Comparison of ENCODE assay signal across 13 cellular contexts in the genomic region with DNA sequence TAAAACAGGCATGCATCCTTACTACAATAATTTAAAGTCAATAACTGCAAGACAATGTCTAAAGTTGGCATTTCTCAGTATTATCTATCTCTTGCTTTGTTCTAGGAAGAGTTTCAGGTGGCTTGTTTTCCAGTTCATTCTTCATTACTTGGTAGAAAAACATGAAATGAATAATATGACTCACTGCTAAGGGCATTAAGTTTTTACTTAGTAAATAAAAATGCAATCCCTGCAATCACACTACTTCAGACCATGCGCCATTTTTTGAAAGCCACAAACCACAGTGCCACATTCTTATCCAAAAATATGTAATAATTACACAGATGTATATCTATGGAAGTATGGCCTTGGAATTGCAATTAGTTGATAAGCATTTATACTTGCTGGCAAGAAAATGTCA. TPM values are rescaled to one million over a fixed set of nuclear protein-coding genes. Genes with fewer than 3 reads are reported as not detected.
DNase-seq lines count a peak whose midpoint lies in the region; ATAC-seq and TF ChIP-seq lines count a peak whose summit lies in the region.
"Had no signal": no experiment of that assay in that cellular context is flagged by ENCODE, and none has a peak within 500 bp of the region (broad histone marks: within the 10 kb centered on the region; RNA-seq: fewer than 3 reads in every experiment).

No MANE protein-coding gene starts in this region.

- no CpG with 5 or more reads among the region's 1 CpG for WGBS in IMR-90 (ENCODE audit: extremely low coverage in 2 of 2, insufficient read length in 1 of 2), 2 experiments
- WGBS in mammary epithelial cell (ENCODE audit: low coverage, missing lambda C conversion rate) = 0% methylated on average over 1 of the region's 1 CpG

- peak overlapping the region; percentile 8 to 49 (median 30) for H3K4me3 Mint-ChIP-seq in CD4-positive, CD25-positive, alpha-beta regulatory T cell
- peak overlapping the region in 9 of 10 donors; percentile 3 to 85 (median 75) for H3K4me3 Mint-ChIP-seq in naive thymus-derived CD8-positive, alpha-beta T cell
- H3K4me3 Mint-ChIP-seq: endodermal cell had no signal

- dilution Hi-C loops in IMR-90 (cut with HindIII; ENCODE audit: low sequenced_read_pairs, unreplicated experiment) = no loop called here
- dilution Hi-C loops in mammary epithelial cell (cut with HindIII; ENCODE audit: low sequenced_read_pairs) = loop anchor here (5.0 kb wide), 1 partner anchor 47 kb away; no protein-coding TSS in a partner anchor

- H3K27me3 ChIP-seq in CD4-positive, CD25-positive, alpha-beta regulatory T cell (ENCODE audit: control insufficient read depth, insufficient read depth, low read length) = no peaks in the 10 kb centered on the region
- no peaks in the 10 kb centered on the region for H3K27me3 ChIP-seq in IMR-90 (ENCODE audit: control insufficient read depth, insufficient read depth, low read length)
- H3K27me3 ChIP-seq in mammary epithelial cell (ENCODE audit: insufficient read depth, low read length) = no peaks in the 10 kb centered on the region

- H2AK5ac ChIP-seq in IMR-90 (ENCODE audit: low read depth, low read length) = no peak overlapping the region

- H3K4me1 ChIP-seq in CD4-positive, CD25-positive, alpha-beta regulatory T cell (ENCODE audit: control insufficient read depth, insufficient read depth, low read length, poor library complexity, severe bottlenecking) = peaks cover 64% of the 10 kb centered on the region
- H3K4me1 ChIP-seq in IMR-90 (ENCODE audit: control insufficient read depth, insufficient read depth, low read length) (peaks cover 39% of the 10 kb centered on the region), mammary epithelial cell (ENCODE audit: insufficient read depth, low read length) (peaks cover 24% of the 10 kb centered on the region)

- TF ChIP-seq RAD21 in IMR-90 (IDR thresholded peaks at IDR 0.05; ENCODE audit: low read length) = no peak

- H3K4me2 ChIP-seq in IMR-90 (ENCODE audit: low read depth, low read length) (peak overlapping the region; percentile 20; the same call in 1 of the 2 replicates), mammary epithelial cell (ENCODE audit: insufficient read depth, low read depth, low read length) (peak overlapping the region; percentile 6)

- no peak overlapping the region for H4K8ac ChIP-seq in IMR-90 (ENCODE audit: low read depth in 2 of 2, low read length in 2 of 2)

- H3K36me3 ChIP-seq in CD4-positive, CD25-positive, alpha-beta regulatory T cell (ENCODE audit: control insufficient read depth, insufficient read depth, low read length) = peaks cover 11% of the 10 kb centered on the region
- H3K36me3 ChIP-seq in IMR-90 (ENCODE audit: control insufficient read depth, insufficient read depth, low read length) (peaks cover 3% of the 10 kb centered on the region; the same call in 1 of the 2 replicates), mammary epithelial cell (ENCODE audit: insufficient read depth, low read length) (no peaks in the 10 kb centered on the region)

- no peaks in the 10 kb centered on the region for H3K9me3 ChIP-seq in CD4-positive, CD25-positive, alpha-beta regulatory T cell (ENCODE audit: control insufficient read depth in 2 of 2, low read length in 2 of 2)
- H3K9me3 ChIP-seq in IMR-90 (ENCODE audit: control insufficient read depth, insufficient read depth, low read length) (no peaks in the 10 kb centered on the region), mammary epithelial cell (replicated peaks; ENCODE audit: insufficient read depth, low read length) (no peaks in the 10 kb centered on the region)

- no peak for TF ChIP-seq POLR2A in IMR-90 (IDR thresholded peaks at IDR 0.05; ENCODE audit: low read depth, low read length)

- BruUV-seq in IMR-90 (replicated peaks; lab: Mats Ljungman, UMichigan) = no TSS peak
- BruUV-seq in mammary epithelial cell (replicated peaks; lab: Mats Ljungman, UMichigan) = no TSS peak

- no peak overlapping the region for H4K5ac ChIP-seq in IMR-90 (ENCODE audit: low read depth, low read length)

- intact Hi-C loops in IMR-90 (cut with micrococcal nuclease) = loop anchor here (5.0 kb wide), 1 partner anchor 47 kb away; no protein-coding TSS in a partner anchor
- intact Hi-C loops in mammary epithelial cell (cut with micrococcal nuclease) = no loop called here

- no peak overlapping the region for H4K91ac ChIP-seq in IMR-90 (ENCODE audit: insufficient read depth, low read depth, low read length)

- H3K79me1 ChIP-seq in IMR-90 (ENCODE audit: low read depth in 1 of 2, low read length in 2 of 2) = peaks cover 54 to 89% of the 10 kb centered on the region in 2 experiments

- H3K9ac ChIP-seq in IMR-90 (ENCODE audit: low read depth, low read length) (no peak overlapping the region), mammary epithelial cell (ENCODE audit: insufficient read depth, low read length) (no peak overlapping the region)

- no peak overlapping the region for H2AFZ ChIP-seq in IMR-90 (replicated peaks; ENCODE audit: low read length, poor library complexity)
- no peak overlapping the region for H2AFZ ChIP-seq in mammary epithelial cell (ENCODE audit: low read depth, low read length)

- peaks cover 44% of the 10 kb centered on the region for H3K9me1 ChIP-seq in IMR-90 (ENCODE audit: insufficient read depth, low read length)

- H3K56ac ChIP-seq in IMR-90 (ENCODE audit: extremely low read depth, insufficient read depth, low read length) = no peak overlapping the region

- no peaks in the 10 kb centered on the region for H3K27me3 Mint-ChIP-seq in CD4-positive, CD25-positive, alpha-beta regulatory T cell
- no peaks in the 10 kb centered on the region for H3K27me3 Mint-ChIP-seq in naive thymus-derived CD8-positive, alpha-beta T cell
- H3K27me3 Mint-ChIP-seq: IgD-negative memory B cell had no signal

- H3K4me3 ChIP-seq in CD4-positive, CD25-positive, alpha-beta regulatory T cell (ENCODE audit: low read depth, low read length) = no peak overlapping the region
- H3K4me3 ChIP-seq in IMR-90 (ENCODE audit: insufficient read depth, low read depth, low read length) = no peak overlapping the region
- H3K4me3 ChIP-seq in mammary epithelial cell (replicated peaks in 1 of 3; ENCODE audit: insufficient read depth in 1 of 3, low read depth in 2 of 3, low read length in 3 of 3) = no peak overlapping the region

- H3K36me3 Mint-ChIP-seq in CD4-positive, CD25-positive, alpha-beta regulatory T cell = peaks cover 18% of the 10 kb centered on the region
- H3K36me3 Mint-ChIP-seq in naive thymus-derived CD8-positive, alpha-beta T cell = peaks cover 0 to 26% (median 6%) of the 10 kb centered on the region in 3 donors

- CTCF ChIA-PET in IMR-90 (lab: Yijun Ruan, JAX) (no interaction called here), mammary epithelial cell (lab: Charles Lee; ENCODE audit: low non-redundant PET) (no interaction called here)

- in situ Hi-C loops in IMR-90 (cut with MboI; ENCODE audit: low sequenced_read_pairs) = no loop called here
- in situ Hi-C loops in mammary epithelial cell (cut with MboI; ENCODE audit: low sequenced_read_pairs in 2 of 2) = no loop called here

- H3K23ac ChIP-seq in IMR-90 (ENCODE audit: low read depth, low read length) = no peak overlapping the region

- POLR2A ChIA-PET in IMR-90 (lab: Charles Lee; ENCODE audit: unreplicated experiment) = no interaction called here
- POLR2A ChIA-PET in naive thymus-derived CD8-positive, alpha-beta T cell (lab: Charles Lee) = no interaction called here

- no peak overlapping the region for H2BK5ac ChIP-seq in IMR-90 (ENCODE audit: low read depth, low read length, poor library complexity, severe bottlenecking)

- no peak overlapping the region for H3K4ac ChIP-seq in IMR-90 (ENCODE audit: low read depth, low read length)

- H3K27ac Mint-ChIP-seq in CD4-positive, CD25-positive, alpha-beta regulatory T cell = peak overlapping the region; percentile 78 to 82 (median 82)
- peak overlapping the region in 6 of 10 donors; percentile 2 to 83 (median 62) for H3K27ac Mint-ChIP-seq in naive thymus-derived CD8-positive, alpha-beta T cell
- H3K27ac Mint-ChIP-seq: IgD-negative memory B cell had no signal

- peak; percentile 53 to 75 for ATAC-seq in CD4-positive, CD25-positive, alpha-beta regulatory T cell (ENCODE audit: low read depth in 2 of 2)
- ATAC-seq in IMR-90 (ENCODE audit: low read depth) (peak; percentile 60), HG02852 (IDR thresholded peaks at IDR 0.05; ENCODE audit: unreplicated experiment) (no peak), GM18858 (IDR thresholded peaks at IDR 0.05; ENCODE audit: unreplicated experiment) (no peak), GM21447 (IDR thresholded peaks at IDR 0.05; ENCODE audit: unreplicated experiment) (no peak)
- no peak for ATAC-seq in naive thymus-derived CD8-positive, alpha-beta T cell
- ATAC-seq: Panc1 had no signal

- H3K9me3 Mint-ChIP-seq in CD4-positive, CD25-positive, alpha-beta regulatory T cell = peaks cover 0 to 1% (median 0%) of the 10 kb centered on the region in 7 donors
- no peaks in the 10 kb centered on the region for H3K9me3 Mint-ChIP-seq in naive thymus-derived CD8-positive, alpha-beta T cell
- H3K9me3 Mint-ChIP-seq: endodermal cell, IgD-negative memory B cell had no signal

- no peak overlapping the region for H2AK9ac ChIP-seq in IMR-90 (replicated peaks; ENCODE audit: low read depth, low read length, poor library complexity)

- H3K14ac ChIP-seq in IMR-90 (replicated peaks; ENCODE audit: low read depth, low read length) = no peak overlapping the region

- no peak overlapping the region for H2BK20ac ChIP-seq in IMR-90 (ENCODE audit: low read depth, low read length)

- no peak overlapping the region for H2BK15ac ChIP-seq in IMR-90 (ENCODE audit: low read depth, low read length)

- no peak for TF ChIP-seq CTCF in IMR-90 (conservative IDR thresholded peaks at IDR 0.05; ENCODE audit: low read depth, low read length)
- TF ChIP-seq CTCF in mammary epithelial cell (conservative IDR thresholded peaks at IDR 0.05 in 1 of 2, IDR thresholded peaks at IDR 0.05 in 1 of 2; ENCODE audit: extremely low read depth in 1 of 2, insufficient read depth in 1 of 2, low read depth in 1 of 2, low read length in 2 of 2) = no peak

- peaks cover 97% of the 10 kb centered on the region for H4K20me1 ChIP-seq in IMR-90 (ENCODE audit: insufficient read depth, low read length)
- H4K20me1 ChIP-seq in mammary epithelial cell (ENCODE audit: insufficient read depth, low read length) = peaks cover 30% of the 10 kb centered on the region

- H3K27ac ChIP-seq in CD4-positive, CD25-positive, alpha-beta regulatory T cell (ENCODE audit: insufficient read depth, low read length, poor library complexity, severe bottlenecking) = no peak overlapping the region
- H3K27ac ChIP-seq in IMR-90 (ENCODE audit: insufficient read depth, low read length) (no peak overlapping the region), mammary epithelial cell (ENCODE audit: insufficient read depth, low read depth, low read length) (no peak overlapping the region)

- peak in 1 of 3 donors; percentile 74 for DNase-seq in CD4-positive, CD25-positive, alpha-beta regulatory T cell
- DNase-seq in IMR-90 (peak; percentile 45), mammary epithelial cell (peak; percentile 35), COLO668 (lab: John Stamatoyannopoulos, UW; ENCODE audit: unreplicated experiment) (no peak)
- DNase-seq in naive thymus-derived CD8-positive, alpha-beta T cell = no peak
- DNase-seq: activated gamma-delta T cell treated with Interleukin-2 at 50 U/mL for 16 hours, DMS 273 treated with DMSO at 0.1 percent for 48 hours, endodermal cell had no signal

- no peak overlapping the region for H3K18ac ChIP-seq in IMR-90 (ENCODE audit: low read depth, low read length)

- peaks cover 96% of the 10 kb centered on the region for H3K79me2 ChIP-seq in mammary epithelial cell (ENCODE audit: insufficient read depth, low read length)

- peaks cover 53 to 94% (median 70%) of the 10 kb centered on the region in 4 donors for H3K4me1 Mint-ChIP-seq in CD4-positive, CD25-positive, alpha-beta regulatory T cell
- peaks cover 44 to 93% (median 83%) of the 10 kb centered on the region in 4 donors for H3K4me1 Mint-ChIP-seq in naive thymus-derived CD8-positive, alpha-beta T cell

- H2BK120ac ChIP-seq in IMR-90 (ENCODE audit: low read depth, low read length) = no peak overlapping the region

RNA-seq across cellular contexts. Expression of a gene that starts 55.4 kb away (rescaled TPM):
- 192 TPM for total RNA-seq in CD4-positive, CD25-positive, alpha-beta regulatory T cell
- 1 to 10 TPM; 3.3 to 8.1 (median 4.0) TPM for polyA plus RNA-seq in CD4-positive, CD25-positive, alpha-beta regulatory T cell
- total RNA-seq in IMR-90 (2012; rRNA removed) = 7.3 and 8.3 TPM in 2 replicates
- 12.5 and 14.4 TPM in 2 replicates for polyA plus RNA-seq in IMR-90 (2012; rRNA removed)
- polyA plus RNA-seq in IMR-90 (2012; cell fraction: cytosol; rRNA removed) = 3.9 and 6.7 TPM in 2 replicates
- polyA plus RNA-seq in IMR-90 (2012; cell fraction: nucleus; rRNA removed; ENCODE audit: low replicate concordance) = 20.8 and 24.3 TPM in 2 replicates
- total RNA-seq in mammary epithelial cell = 10 to 100 TPM; 20.2 to 45.0 TPM
- polyA plus RNA-seq in mammary epithelial cell = 3.2 TPM
- 49.9 TPM for polyA minus RNA-seq in mammary epithelial cell
- 100 to 1,000 TPM; 153 to 167 TPM for total RNA-seq in naive thymus-derived CD8-positive, alpha-beta T cell
- 10 to 100 TPM in 1 of 3 donors, 1 to 10 TPM in 2; 2.9 to 12.0 (median 6.4) TPM for polyA plus RNA-seq in naive thymus-derived CD8-positive, alpha-beta T cell

Comparison
In these comparisons a context has a peak if more than half of its experiments do, and no peak if none do; other contexts are left out.
1. ATAC-seq: peak in CD4-positive, CD25-positive, alpha-beta regulatory T cell (2 of 2) and IMR-90 (single experiment); none in naive thymus-derived CD8-positive, alpha-beta T cell (0 of 2), HG02852 (single experiment), GM18858 (single experiment) and GM21447 (single experiment).
2. DNase-seq: peak in IMR-90 (single experiment) and mammary epithelial cell (single experiment); none in naive thymus-derived CD8-positive, alpha-beta T cell (0 of 10) and COLO668 (single experiment).